Comparison of ENCODE assay signal across 10 cellular contexts in genomic region chr20:36481380-36482043, GRCh38. TPM values are rescaled to one million over a fixed set of nuclear protein-coding genes. Genes with fewer than 3 reads are reported as not detected.
DNase-seq lines count a peak whose midpoint lies in the region; ATAC-seq and TF ChIP-seq lines count a peak whose summit lies in the region.
"Had no signal": no experiment of that assay in that cellular context is flagged by ENCODE, and none has a peak within 500 bp of the region (broad histone marks: within the 10 kb centered on the region; RNA-seq: fewer than 3 reads in every experiment).

No MANE protein-coding gene starts in this region.

- 0 out of 2 replicates have a peak, but pooled peaks have one; percentile 27 for TF ChIP-seq CTCF in HEK293 (tag by site-specific recombination; IDR thresholded peaks at IDR 0.05)

- no peaks in the 10 kb centered on the region for H3K36me3 ChIP-seq in HEK293 (ENCODE audit: control insufficient read depth in 2 of 2, insufficient read depth in 1 of 2, low read length in 2 of 2)
- peaks cover 0 to 5% (median 2%) of the 10 kb centered on the region in 3 donors for H3K36me3 ChIP-seq in skeletal muscle tissue (ENCODE audit: control insufficient read depth in 3 of 3, insufficient read depth in 3 of 3, low read length in 3 of 3)

- H3K9ac ChIP-seq in skeletal muscle tissue (ENCODE audit: low read depth in 1 of 3, low read length in 3 of 3) = peak overlapping the region; percentile 32 to 83 (median 69)

- H3K9me3 ChIP-seq in HEK293 (ENCODE audit: control insufficient read depth, insufficient read depth, low read depth, low read length) (no peaks in the 10 kb centered on the region), skeletal muscle tissue (ENCODE audit: control insufficient read depth in 3 of 3, low read length in 3 of 3) (no peaks in the 10 kb centered on the region)

- H3K27ac ChIP-seq in HEK293 (ENCODE audit: extremely low read depth, low read depth, low read length) = no peak overlapping the region
- H3K27ac ChIP-seq in skeletal muscle tissue (ENCODE audit: low read depth, low read length) = peak overlapping the region; percentile 93

- H3K4me1 ChIP-seq in HEK293 (ENCODE audit: control insufficient read depth, insufficient read depth, low read length) (peaks cover 14% of the 10 kb centered on the region), skeletal muscle tissue (ENCODE audit: control insufficient read depth in 3 of 3, insufficient read depth in 3 of 3, low read length in 3 of 3) (peaks cover 86 to 92% (median 91%) of the 10 kb centered on the region in 3 donors)

- in situ Hi-C loops in SK-MEL-5 (cut with HindIII; ENCODE audit: low pct_unique_long_range_greater_than_20kb, low sequenced_read_pairs) = no loop called here

- no peaks in the 10 kb centered on the region for H3K27me3 ChIP-seq in skeletal muscle tissue (ENCODE audit: control insufficient read depth in 3 of 3, insufficient read depth in 3 of 3, low read length in 3 of 3)

- H3K4me3 ChIP-seq in HEK293 (ENCODE audit: low read depth, low read length) = no peak overlapping the region
- H3K4me3 ChIP-seq in skeletal muscle tissue (ENCODE audit: low read length in 3 of 3) = peak overlapping the region; percentile 7 to 17 (median 8)

- CTCF ChIA-PET in HEK293 (lab: Yijun Ruan, JAX) = interaction anchor here (0.6 kb wide), 1 partner anchor 180 kb away, joined by 3 read pairs; no protein-coding TSS in a partner anchor

- POLR2A ChIA-PET in HEK293 (lab: Yijun Ruan, JAX) = interaction anchor here (1.0 to 1.1 kb wide), 2 partner anchors 8 to 21 kb away, joined by 3 read pairs; no protein-coding TSS in a partner anchor

- DNase-seq in SK-MEL-5 (ENCODE audit: low read depth, low spot score) (peak; percentile 97), globus pallidus (ENCODE audit: low spot score) (peak; percentile 61), NCI-H2081 treated with DMSO at 0.1 percent for 48 hours (lab: John Stamatoyannopoulos, UW) (no peak), NCI-H1105 treated with DMSO at 0.1 percent for 48 hours (lab: John Stamatoyannopoulos, UW) (no peak)
- no peak for DNase-seq in activated T-cell treated with anti-CD3 and anti-CD28 coated beads, Interleukin-2, amount 50 U/mL, for 48 hours
- DNase-seq: activated gamma-delta T cell; effector CD4-positive, alpha-beta T cell had no signal

- ATAC-seq in GM19452 (IDR thresholded peaks at IDR 0.05; ENCODE audit: unreplicated experiment) = no peak

TF ChIP-seq in HEK293, 187 proteins besides CTCF, POLR2A, EP300 and RAD21:
- TF ChIP-seq SCRT2 (tag by site-specific recombination; IDR thresholded peaks at IDR 0.05) (peak; percentile 91), SCRT1 (tag by site-specific recombination; IDR thresholded peaks at IDR 0.05; ENCODE audit: borderline replicate concordance) (peak; percentile 87; the same call in 1 of the 2 replicates), MYNN (tag by site-specific recombination; IDR thresholded peaks at IDR 0.05; ENCODE audit: borderline replicate concordance) (no peak)
TF ChIP-seq in HEK293: peak in this region for 2.

RNA-seq across cellular contexts. Expression of gene MYL9, which starts 59.8 kb away (rescaled TPM):
- not detected in 2 replicates for total RNA-seq in SK-MEL-5 (2014; rRNA removed; shearing (Covaris generic))
- not detected in 2 replicates for polyA plus RNA-seq in SK-MEL-5 (2015; cell fraction: cytosol; rRNA removed)
- polyA plus RNA-seq in SK-MEL-5 (2015; cell fraction: nucleus; rRNA removed) = not detected in 2 replicates
- 5.7 TPM for total RNA-seq in skeletal muscle tissue

Comparison
In these comparisons a context has a peak if more than half of its experiments do, and no peak if none do; other contexts are left out.
1. DNase-seq: peak in SK-MEL-5 (single experiment) and globus pallidus (single experiment); none in activated T-cell treated with anti-CD3 and anti-CD28 coated beads, Interleukin-2, amount 50 U/mL, for 48 hours (0 of 2), NCI-H2081 treated with DMSO at 0.1 percent for 48 hours (single experiment) and NCI-H1105 treated with DMSO at 0.1 percent for 48 hours (single experiment).